Comparison of ENCODE assay signal across 8 cellular contexts in genomic region chr3:4633078-4634004, GRCh38.
A peak's percentile ranks its signal among the peaks of the same experiment; 100 is the strongest.
DNase-seq lines count a peak whose midpoint lies in the region; ATAC-seq and TF ChIP-seq lines count a peak whose summit lies in the region.

No MANE protein-coding gene starts in this region.

- no peak overlapping the region for H3K4me3 Mint-ChIP-seq in activated naive CD8-positive, alpha-beta T cell
- H3K4me3 Mint-ChIP-seq in activated naive CD8-positive, alpha-beta T cell treated with anti-CD3 and anti-CD28 coated beads for 36 hours, result no peak overlapping the region

- H3K9me3 ChIP-seq in HAP-1 (no peaks in the 10 kb centered on the region), neural cell (ENCODE audit: low read length) (no peaks in the 10 kb centered on the region)

- no peaks in the 10 kb centered on the region for H4K20me1 ChIP-seq in neural cell (ENCODE audit: insufficient read depth)

- in situ Hi-C loops in HAP-1 (cut with MboI; ENCODE audit: low sequenced_read_pairs), result loop anchor here (10.0 kb wide), 1 partner anchor 279 kb away; no protein-coding TSS in a partner anchor

- TF ChIP-seq RAD21 in neural cell (conservative IDR thresholded peaks at IDR 0.05), result peak; percentile 85

- no peak for TF ChIP-seq POLR2A in NB4 (IDR thresholded peaks at IDR 0.05; ENCODE audit: extremely low read depth, insufficient read length)

- peaks cover 5% of the 10 kb centered on the region for H3K4me1 Mint-ChIP-seq in activated naive CD8-positive, alpha-beta T cell (ENCODE audit: low read depth)
- H3K4me1 Mint-ChIP-seq in activated naive CD8-positive, alpha-beta T cell treated with anti-CD3 and anti-CD28 coated beads for 36 hours, result peaks cover 6% of the 10 kb centered on the region

- H3K79me2 ChIP-seq in neural cell (replicated peaks; ENCODE audit: insufficient read depth, low read length), result no peaks in the 10 kb centered on the region

- no peak for DNase-seq in activated naive CD8-positive, alpha-beta T cell treated with anti-CD3 and anti-CD28 coated beads for 36 hours
- DNase-seq in HAP-1 (ENCODE audit: low spot score in 2 of 2) (peak; percentile 12 to 76), NB4 (ENCODE audit: low read depth) (peak; percentile 67), SW480 (ENCODE audit: low spot score) (peak; percentile 67), fibroblast of mammary gland (ENCODE audit: low read depth) (peak; percentile 73)

- H3K27ac Mint-ChIP-seq in activated naive CD8-positive, alpha-beta T cell, result peak overlapping the region; percentile 75
- H3K27ac Mint-ChIP-seq in activated naive CD8-positive, alpha-beta T cell treated with anti-CD3 and anti-CD28 coated beads for 36 hours, result no peak overlapping the region

- no peak overlapping the region for H2AFZ ChIP-seq in neural cell (ENCODE audit: low read depth, low read length)

- H3K27me3 Mint-ChIP-seq in activated naive CD8-positive, alpha-beta T cell, result no peaks in the 10 kb centered on the region
- no peaks in the 10 kb centered on the region for H3K27me3 Mint-ChIP-seq in activated naive CD8-positive, alpha-beta T cell treated with anti-CD3 and anti-CD28 coated beads for 36 hours

- no peak overlapping the region for H3K9ac ChIP-seq in neural cell (ENCODE audit: low read length)

- TF ChIP-seq CTCF in NB4 (IDR thresholded peaks at IDR 0.05; ENCODE audit: low read depth, low read length) (peak; percentile 82), fibroblast of mammary gland (conservative IDR thresholded peaks at IDR 0.05; ENCODE audit: control insufficient read depth, insufficient read depth, low read depth, low read length) (peak; percentile 96), neural cell (IDR thresholded peaks at IDR 0.05; ENCODE audit: poor library complexity, severe bottlenecking) (peak; percentile 91)

- TF ChIP-seq EP300 in neural cell (conservative IDR thresholded peaks at IDR 0.05; ENCODE audit: poor library complexity, severe bottlenecking), result no peak

- no peaks in the 10 kb centered on the region for H3K4me1 ChIP-seq in HAP-1

- no peak overlapping the region for H3K4me2 ChIP-seq in neural cell (ENCODE audit: low read length)

- no peaks in the 10 kb centered on the region for H3K36me3 Mint-ChIP-seq in activated naive CD8-positive, alpha-beta T cell
- H3K36me3 Mint-ChIP-seq in activated naive CD8-positive, alpha-beta T cell treated with anti-CD3 and anti-CD28 coated beads for 36 hours, result no peaks in the 10 kb centered on the region

- H3K9me3 Mint-ChIP-seq in activated naive CD8-positive, alpha-beta T cell (ENCODE audit: low read depth), result no peaks in the 10 kb centered on the region
- no peaks in the 10 kb centered on the region for H3K9me3 Mint-ChIP-seq in activated naive CD8-positive, alpha-beta T cell treated with anti-CD3 and anti-CD28 coated beads for 36 hours

- ATAC-seq in GM21447 (IDR thresholded peaks at IDR 0.05; ENCODE audit: unreplicated experiment), result no peak

- H3F3A ChIP-seq in neural cell (ENCODE audit: insufficient read depth, low read length, poor library complexity, severe bottlenecking), result no peaks in the 10 kb centered on the region

- H3K9me2 ChIP-seq in neural cell (ENCODE audit: insufficient read depth, low read length), result no peaks in the 10 kb centered on the region

- H3K27me3 ChIP-seq in HAP-1 (ENCODE audit: low read depth) (no peaks in the 10 kb centered on the region), neural cell (ENCODE audit: insufficient read depth, low read depth, low read length) (no peaks in the 10 kb centered on the region)

- no peak overlapping the region for H3K27ac ChIP-seq in neural cell (ENCODE audit: low read length)

- H3K4me3 ChIP-seq in HAP-1 (no peak overlapping the region), NB4 (ENCODE audit: low read depth, low read length) (no peak overlapping the region), fibroblast of mammary gland (ENCODE audit: control insufficient read depth, low read depth, low read length) (no peak overlapping the region), neural cell (ENCODE audit: low read length) (no peak overlapping the region)

- H3K36me3 ChIP-seq in HAP-1 (replicated peaks) (no peaks in the 10 kb centered on the region), neural cell (ENCODE audit: insufficient read depth, low read length) (no peaks in the 10 kb centered on the region)

TF ChIP-seq in neural cell, 6 proteins besides CTCF, POLR2A, EP300 and RAD21:
- TF ChIP-seq EZH2 (IDR thresholded peaks at IDR 0.05; ENCODE audit: borderline replicate concordance, insufficient read depth, low read length, poor library complexity, severe bottlenecking), result no peak
- TF ChIP-seq SMC3 (conservative IDR thresholded peaks at IDR 0.05; ENCODE audit: poor library complexity), result peak; percentile 87
